In the genomic region with DNA sequence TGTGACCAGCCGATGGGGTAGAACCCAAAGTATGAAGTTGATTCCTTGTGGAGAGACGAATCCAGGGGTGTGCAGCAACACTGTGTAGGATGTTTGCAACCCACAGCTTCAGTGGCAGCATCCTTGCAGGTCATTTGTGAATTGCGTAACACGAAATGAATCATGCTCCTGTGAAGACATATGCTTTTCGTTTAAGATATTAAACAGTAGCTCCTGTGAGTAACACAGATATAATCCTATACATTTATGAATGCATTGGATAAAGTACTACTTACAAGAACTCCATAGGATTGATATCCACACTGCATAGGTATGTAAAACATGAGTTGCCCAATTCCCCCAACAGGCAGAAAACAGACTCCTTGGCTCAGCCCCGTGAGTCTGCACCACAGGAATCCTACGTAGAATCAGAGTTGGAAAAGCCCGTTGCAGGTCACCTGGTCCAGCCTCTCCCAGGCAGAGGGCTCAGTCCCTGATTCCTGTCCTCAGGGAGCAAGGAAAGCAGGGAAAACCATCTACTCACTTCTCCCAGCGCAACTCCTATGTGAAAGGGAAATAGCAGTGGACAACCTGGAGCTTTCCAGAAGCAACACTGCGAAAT, we compare ENCODE assay signal across 1 cellular context.
TF ChIP-seq lines count a peak whose summit lies in the region.

No MANE protein-coding gene starts in this region.

TF ChIP-seq in GM12878, 131 proteins besides CTCF, POLR2A, EP300 and RAD21 (continued from another document):
- TF ChIP-seq, protein P1, sequence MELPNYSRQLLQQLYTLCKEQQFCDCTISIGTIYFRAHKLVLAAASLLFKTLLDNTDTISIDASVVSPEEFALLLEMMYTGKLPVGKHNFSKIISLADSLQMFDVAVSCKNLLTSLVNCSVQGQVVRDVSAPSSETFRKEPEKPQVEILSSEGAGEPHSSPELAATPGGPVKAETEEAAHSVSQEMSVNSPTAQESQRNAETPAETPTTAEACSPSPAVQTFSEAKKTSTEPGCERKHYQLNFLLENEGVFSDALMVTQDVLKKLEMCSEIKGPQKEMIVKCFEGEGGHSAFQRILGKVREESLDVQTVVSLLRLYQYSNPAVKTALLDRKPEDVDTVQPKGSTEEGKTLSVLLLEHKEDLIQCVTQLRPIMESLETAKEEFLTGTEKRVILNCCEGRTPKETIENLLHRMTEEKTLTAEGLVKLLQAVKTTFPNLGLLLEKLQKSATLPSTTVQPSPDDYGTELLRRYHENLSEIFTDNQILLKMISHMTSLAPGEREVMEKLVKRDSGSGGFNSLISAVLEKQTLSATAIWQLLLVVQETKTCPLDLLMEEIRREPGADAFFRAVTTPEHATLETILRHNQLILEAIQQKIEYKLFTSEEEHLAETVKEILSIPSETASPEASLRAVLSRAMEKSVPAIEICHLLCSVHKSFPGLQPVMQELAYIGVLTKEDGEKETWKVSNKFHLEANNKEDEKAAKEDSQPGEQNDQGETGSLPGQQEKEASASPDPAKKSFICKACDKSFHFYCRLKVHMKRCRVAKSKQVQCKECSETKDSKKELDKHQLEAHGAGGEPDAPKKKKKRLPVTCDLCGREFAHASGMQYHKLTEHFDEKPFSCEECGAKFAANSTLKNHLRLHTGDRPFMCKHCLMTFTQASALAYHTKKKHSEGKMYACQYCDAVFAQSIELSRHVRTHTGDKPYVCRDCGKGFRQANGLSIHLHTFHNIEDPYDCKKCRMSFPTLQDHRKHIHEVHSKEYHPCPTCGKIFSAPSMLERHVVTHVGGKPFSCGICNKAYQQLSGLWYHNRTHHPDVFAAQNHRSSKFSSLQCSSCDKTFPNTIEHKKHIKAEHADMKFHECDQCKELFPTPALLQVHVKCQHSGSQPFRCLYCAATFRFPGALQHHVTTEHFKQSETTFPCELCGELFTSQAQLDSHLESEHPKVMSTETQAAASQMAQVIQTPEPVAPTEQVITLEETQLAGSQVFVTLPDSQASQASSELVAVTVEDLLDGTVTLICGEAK (IDR thresholded peaks at IDR 0.05; ENCODE audit: borderline replicate concordance) = no peak
- TF ChIP-seq CBX5 (IDR thresholded peaks at IDR 0.05; ENCODE audit: low read depth) (no peak), TCF7 (IDR thresholded peaks at IDR 0.05; ENCODE audit: borderline replicate concordance) (no peak), SMAD5 (IDR thresholded peaks at IDR 0.05; ENCODE audit: low read depth) (no peak), EZH2 (IDR thresholded peaks at IDR 0.05; ENCODE audit: borderline replicate concordance, control insufficient read depth, low read depth, low read length) (no peak), ZSCAN29 (IDR thresholded peaks at IDR 0.05) (no peak), TAF1 (IDR thresholded peaks at IDR 0.05; ENCODE audit: borderline replicate concordance, low read depth, low read length) (no peak), MYB (IDR thresholded peaks at IDR 0.05; ENCODE audit: borderline replicate concordance, low read depth, low read length) (no peak)
